ENCODE assay signal across 5 cellular contexts in genomic region chr5:106853266-106853665, GRCh38.
"Had no signal": no experiment of that assay in that cellular context is flagged by ENCODE, and none has a peak within 500 bp of the region (broad histone marks: within the 10 kb centered on the region; RNA-seq: fewer than 3 reads in every experiment).

No MANE protein-coding gene starts in this region.

- H3K4me3 Mint-ChIP-seq: GM23338, H9, HFFc6, IgD-negative memory B cell had no signal

- H2AFZ ChIP-seq: GM23338 had no signal

- H3K27me3 Mint-ChIP-seq: IgD-negative memory B cell had no signal

- H3K4me2 ChIP-seq: GM23338 had no signal

- H3K4me1 Mint-ChIP-seq: GM23338, IgD-negative memory B cell had no signal

- H3K27ac Mint-ChIP-seq: GM23338, HFFc6, IgD-negative memory B cell had no signal

- ATAC-seq: GM23338, HCT116 had no signal

- H3K9me3 Mint-ChIP-seq: IgD-negative memory B cell had no signal

- H3K4me3 ChIP-seq: GM23338 had no signal

- H3K36me3 Mint-ChIP-seq: IgD-negative memory B cell had no signal

- DNase-seq: H9, HFFc6 had no signal
